ENCODE assay signal across 1 cellular context in the genomic region with DNA sequence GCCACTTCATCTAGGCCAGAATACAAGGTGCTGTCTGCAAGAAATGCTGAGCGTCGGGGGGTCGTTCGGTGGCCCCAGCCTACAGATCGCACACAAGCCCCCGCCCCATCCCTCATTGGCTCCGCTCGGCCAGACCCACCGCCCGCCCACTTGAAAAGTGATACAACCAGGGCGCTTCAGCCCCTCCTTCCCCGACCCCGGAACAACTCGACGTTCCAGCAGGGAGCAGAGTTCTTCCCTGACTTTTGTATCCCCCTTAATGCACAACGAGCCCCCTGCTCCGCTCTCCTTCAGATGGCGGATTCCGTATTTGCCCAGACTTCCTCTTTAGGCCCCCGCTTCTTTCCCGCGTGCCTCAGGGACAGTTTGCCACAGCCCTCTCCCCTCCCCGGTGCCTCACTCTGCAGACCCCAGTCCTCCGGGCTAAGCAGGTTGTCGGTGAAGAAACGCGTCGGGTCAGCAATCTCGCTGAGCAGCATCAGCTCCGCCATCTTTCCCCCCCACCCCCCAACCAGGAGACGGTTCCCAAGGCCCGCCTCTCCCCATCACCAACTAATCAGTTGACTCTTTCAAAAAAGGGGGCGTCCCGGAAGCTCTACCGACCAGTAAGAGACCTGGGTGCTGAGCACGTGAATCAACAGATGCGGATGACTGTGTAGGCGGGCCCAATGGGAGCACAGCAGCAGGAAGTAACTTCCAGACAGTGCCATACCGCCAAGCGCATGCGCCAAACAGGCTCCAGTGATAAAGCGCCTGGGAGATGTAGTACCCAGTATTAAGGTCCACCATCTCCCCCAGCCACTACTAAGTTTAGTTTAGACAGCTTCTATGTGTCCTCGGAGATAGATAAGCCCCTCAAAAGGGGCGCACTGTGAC.
TF ChIP-seq lines count a peak whose summit lies in the region.

A gene (minus strand): TSS at position 530 of the 876 bp plus-strand sequence. CDS start 39 bp downstream, at position 491.

TF ChIP-seq in HEK293, 187 proteins besides CTCF, POLR2A, EP300 and RAD21 (continued from another document):
- TF ChIP-seq, protein P1, sequence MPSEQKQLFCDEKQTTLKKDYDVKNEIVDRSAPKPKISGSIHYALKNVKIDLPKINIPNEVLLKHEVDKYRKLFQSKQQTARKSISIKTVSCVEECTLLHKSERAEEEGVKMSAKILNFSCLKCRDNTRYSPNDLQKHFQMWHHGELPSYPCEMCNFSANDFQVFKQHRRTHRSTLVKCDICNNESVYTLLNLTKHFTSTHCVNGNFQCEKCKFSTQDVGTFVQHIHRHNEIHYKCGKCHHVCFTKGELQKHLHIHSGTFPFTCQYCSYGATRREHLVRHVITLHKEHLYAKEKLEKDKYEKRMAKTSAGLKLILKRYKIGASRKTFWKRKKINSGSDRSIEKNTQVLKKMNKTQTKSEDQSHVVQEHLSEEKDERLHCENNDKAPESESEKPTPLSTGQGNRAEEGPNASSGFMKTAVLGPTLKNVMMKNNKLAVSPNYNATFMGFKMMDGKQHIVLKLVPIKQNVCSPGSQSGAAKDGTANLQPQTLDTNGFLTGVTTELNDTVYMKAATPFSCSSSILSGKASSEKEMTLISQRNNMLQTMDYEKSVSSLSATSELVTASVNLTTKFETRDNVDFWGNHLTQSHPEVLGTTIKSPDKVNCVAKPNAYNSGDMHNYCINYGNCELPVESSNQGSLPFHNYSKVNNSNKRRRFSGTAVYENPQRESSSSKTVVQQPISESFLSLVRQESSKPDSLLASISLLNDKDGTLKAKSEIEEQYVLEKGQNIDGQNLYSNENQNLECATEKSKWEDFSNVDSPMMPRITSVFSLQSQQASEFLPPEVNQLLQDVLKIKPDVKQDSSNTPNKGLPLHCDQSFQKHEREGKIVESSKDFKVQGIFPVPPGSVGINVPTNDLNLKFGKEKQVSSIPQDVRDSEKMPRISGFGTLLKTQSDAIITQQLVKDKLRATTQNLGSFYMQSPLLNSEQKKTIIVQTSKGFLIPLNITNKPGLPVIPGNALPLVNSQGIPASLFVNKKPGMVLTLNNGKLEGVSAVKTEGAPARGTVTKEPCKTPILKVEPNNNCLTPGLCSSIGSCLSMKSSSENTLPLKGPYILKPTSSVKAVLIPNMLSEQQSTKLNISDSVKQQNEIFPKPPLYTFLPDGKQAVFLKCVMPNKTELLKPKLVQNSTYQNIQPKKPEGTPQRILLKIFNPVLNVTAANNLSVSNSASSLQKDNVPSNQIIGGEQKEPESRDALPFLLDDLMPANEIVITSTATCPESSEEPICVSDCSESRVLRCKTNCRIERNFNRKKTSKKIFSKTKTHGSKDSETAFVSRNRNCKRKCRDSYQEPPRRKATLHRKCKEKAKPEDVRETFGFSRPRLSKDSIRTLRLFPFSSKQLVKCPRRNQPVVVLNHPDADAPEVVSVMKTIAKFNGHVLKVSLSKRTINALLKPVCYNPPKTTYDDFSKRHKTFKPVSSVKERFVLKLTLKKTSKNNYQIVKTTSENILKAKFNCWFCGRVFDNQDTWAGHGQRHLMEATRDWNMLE (tag by site-specific recombination; conservative IDR thresholded peaks at IDR 0.05; ENCODE audit: low read depth) = 0 out of 2 replicates have a peak, but pooled peaks have one; percentile 32
- TF ChIP-seq ZNF660 (tag by site-specific recombination; IDR thresholded peaks at IDR 0.05) = peak; percentile 78; the same call in 1 of the 2 replicates
- peak; percentile 99 for TF ChIP-seq KLF10 (tag by site-specific recombination; IDR thresholded peaks at IDR 0.05)
- TF ChIP-seq, protein P2, sequence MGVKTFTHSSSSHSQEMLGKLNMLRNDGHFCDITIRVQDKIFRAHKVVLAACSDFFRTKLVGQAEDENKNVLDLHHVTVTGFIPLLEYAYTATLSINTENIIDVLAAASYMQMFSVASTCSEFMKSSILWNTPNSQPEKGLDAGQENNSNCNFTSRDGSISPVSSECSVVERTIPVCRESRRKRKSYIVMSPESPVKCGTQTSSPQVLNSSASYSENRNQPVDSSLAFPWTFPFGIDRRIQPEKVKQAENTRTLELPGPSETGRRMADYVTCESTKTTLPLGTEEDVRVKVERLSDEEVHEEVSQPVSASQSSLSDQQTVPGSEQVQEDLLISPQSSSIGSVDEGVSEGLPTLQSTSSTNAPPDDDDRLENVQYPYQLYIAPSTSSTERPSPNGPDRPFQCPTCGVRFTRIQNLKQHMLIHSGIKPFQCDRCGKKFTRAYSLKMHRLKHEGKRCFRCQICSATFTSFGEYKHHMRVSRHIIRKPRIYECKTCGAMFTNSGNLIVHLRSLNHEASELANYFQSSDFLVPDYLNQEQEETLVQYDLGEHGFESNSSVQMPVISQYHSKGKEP (tag by site-specific recombination; IDR thresholded peaks at IDR 0.05) = no peak
- TF ChIP-seq, protein P3, sequence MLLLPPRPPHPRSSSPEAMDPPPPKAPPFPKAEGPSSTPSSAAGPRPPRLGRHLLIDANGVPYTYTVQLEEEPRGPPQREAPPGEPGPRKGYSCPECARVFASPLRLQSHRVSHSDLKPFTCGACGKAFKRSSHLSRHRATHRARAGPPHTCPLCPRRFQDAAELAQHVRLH (tag by site-specific recombination; IDR thresholded peaks at IDR 0.05) = 0 out of 2 replicates have a peak, but pooled peaks have one; percentile 20
- peak; percentile 17; the same call in 1 of the 2 replicates for TF ChIP-seq ZNF629 (tag by site-specific recombination; IDR thresholded peaks at IDR 0.05)
- TF ChIP-seq HOXA7 (CRISPR knock-in tag; IDR thresholded peaks at IDR 0.05; ENCODE audit: borderline replicate concordance) = no peak
- TF ChIP-seq ZFHX2 (tag by site-specific recombination; conservative IDR thresholded peaks at IDR 0.05) = peak; percentile 65
- peak; percentile 61; the same call in 1 of the 2 replicates for TF ChIP-seq EGR2 (tag by site-specific recombination; IDR thresholded peaks at IDR 0.05; ENCODE audit: low read depth)
